Comparison of ENCODE assay signal across 23 cellular contexts in genomic region chr4:57943672-57944071, GRCh38.
DNase-seq lines count a peak whose midpoint lies in the region; ATAC-seq and TF ChIP-seq lines count a peak whose summit lies in the region.
"Had no signal": no experiment of that assay in that cellular context is flagged by ENCODE, and none has a peak within 500 bp of the region (broad histone marks: within the 10 kb centered on the region; RNA-seq: fewer than 3 reads in every experiment).

No MANE protein-coding gene starts in this region.

- no peak for TF ChIP-seq POLR2A in lower leg skin (IDR thresholded peaks at IDR 0.05)

- no peak overlapping the region for H3K27ac ChIP-seq in upper lobe of right lung
- no peak overlapping the region for H3K27ac ChIP-seq in caudate nucleus (ENCODE audit: low read depth, low read length)
- H3K27ac ChIP-seq: neutrophil, PC-9, thyroid gland had no signal

- intact Hi-C loops in upper lobe of right lung (cut with DNase I) (no loop called here), lower leg skin (cut with DNase I; ENCODE audit: low total_unique reads) (no loop called here)

- no peak for TF ChIP-seq CTCF in upper lobe of right lung (IDR thresholded peaks at IDR 0.05)
- no peak for TF ChIP-seq CTCF in lower leg skin (IDR thresholded peaks at IDR 0.05)

- H3K4me1 ChIP-seq in upper lobe of right lung = no peaks in the 10 kb centered on the region
- H3K4me1 ChIP-seq: HAP-1, thyroid gland had no signal

- H3K9me3 ChIP-seq in upper lobe of right lung = no peaks in the 10 kb centered on the region
- H3K9me3 ChIP-seq: HAP-1, neutrophil, SK-N-SH, thyroid gland had no signal

- WGBS in lower leg skin, 2 donors = 85 to 91% methylated on average over 8 of the region's 8 CpGs

- ATAC-seq in upper lobe of right lung = peak; percentile 20
- ATAC-seq: left colon; stimulated activated memory B cell treated with anti-CD40 and anti-IgM and Interleukin-4, amounts not matched to agents 10 μg/mL and 1 μg/mL and 100 μg/mL, for 72 hours had no signal

- H3K27me3 ChIP-seq in upper lobe of right lung = no peaks in the 10 kb centered on the region
- H3K27me3 ChIP-seq: neutrophil, thyroid gland had no signal

- DNase-seq in NCI-H146 (lab: John Stamatoyannopoulos, UW) (peak; percentile 31), NCI-H146 treated with DMSO at 0.1 percent for 48 hours (lab: John Stamatoyannopoulos, UW; ENCODE audit: unreplicated experiment) (no peak), SK-N-DZ (ENCODE audit: low spot score) (peak; percentile 30), fibroblast of gingiva (ENCODE audit: low read depth) (peak; percentile 17), upper lobe of right lung (peak; percentile 45), NCI-H1105 (lab: John Stamatoyannopoulos, UW) (no peak), caudate nucleus (lab: John Stamatoyannopoulos, UW) (no peak), lower leg skin (ENCODE audit: low spot score in 2 of 2) (no peak)
- DNase-seq: 8988T; activated CD4-positive, alpha-beta T cell treated with anti-CD3 and anti-CD28 coated beads, Interleukin-2, amount 50 U/mL, for 1 hour; activated gamma-delta T cell treated with Interleukin-2 at 50 U/mL for 16 hours; amygdala; foreskin fibroblast; left colon; NCI-H1048; NCI-H2107; NCI-H526 treated with DMSO at 0.1 percent for 48 hours; SK-N-SH; thyroid gland had no signal

- H3K4me3 ChIP-seq in upper lobe of right lung (no peak overlapping the region), lower leg skin (ENCODE audit: low read depth, poor library complexity, severe bottlenecking) (no peak overlapping the region)
- H3K4me3 ChIP-seq: HAP-1, PC-9, thyroid gland had no signal

- H3K36me3 ChIP-seq in upper lobe of right lung = no peaks in the 10 kb centered on the region
- H3K36me3 ChIP-seq: HAP-1, neutrophil, thyroid gland had no signal

Comparison
In these comparisons a context has a peak if more than half of its experiments do, and no peak if none do; other contexts are left out.
1. DNase-seq: peak in NCI-H146 (single experiment), SK-N-DZ (single experiment), fibroblast of gingiva (single experiment) and upper lobe of right lung (single experiment); none in NCI-H146 treated with DMSO at 0.1 percent for 48 hours (single experiment), NCI-H1105 (single experiment), caudate nucleus (0 of 61) and lower leg skin (0 of 2).